8 cellular contexts compared by ENCODE assay signal in genomic region chr22:21013742-21014201, GRCh38. TPM values are rescaled to one million over a fixed set of nuclear protein-coding genes. Genes with fewer than 3 reads are reported as not detected.
DNase-seq lines count a peak whose midpoint lies in the region; ATAC-seq and TF ChIP-seq lines count a peak whose summit lies in the region.

No MANE protein-coding gene starts in this region.

- POLR2A ChIA-PET in RWPE1 (lab: Yijun Ruan, JAX; ENCODE audit: low non-redundant PET), result no interaction called here

- H3K9ac ChIP-seq in GM23248, result peak overlapping the region; percentile 83

- H3F3A ChIP-seq in GM23248 (ENCODE audit: insufficient read depth), result no peaks in the 10 kb centered on the region

- no peak for TF ChIP-seq CTCF in RWPE1 (conservative IDR thresholded peaks at IDR 0.05; ENCODE audit: low read depth)
- TF ChIP-seq CTCF in fibroblast of mammary gland (conservative IDR thresholded peaks at IDR 0.05; ENCODE audit: control insufficient read depth, insufficient read depth, low read depth, low read length), result no peak

- H3K4me3 ChIP-seq in GM23248, result peak overlapping the region; percentile 70
- peak overlapping the region; percentile 53 for H3K4me3 ChIP-seq in fibroblast of mammary gland (ENCODE audit: control insufficient read depth, low read depth, low read length)
- H3K4me3 ChIP-seq in skin epidermis, result peak overlapping the region; percentile 24 to 40 (median 29)

- H3K9me3 ChIP-seq in GM23248 (ENCODE audit: low read depth), result no peaks in the 10 kb centered on the region

- in situ Hi-C loops in GM23248 (cut with MboI), result no loop called here

- DNase-seq in GM23248 (no peak), RWPE1 (ENCODE audit: low spot score) (no peak), fibroblast of mammary gland (ENCODE audit: low read depth) (no peak), DMS153 (lab: John Stamatoyannopoulos, UW) (no peak), NCI-H82 treated with DMSO at 0.1 percent for 48 hours (lab: John Stamatoyannopoulos, UW; ENCODE audit: unreplicated experiment) (no peak)

- no peaks in the 10 kb centered on the region for H4K20me1 ChIP-seq in GM23248 (ENCODE audit: insufficient read depth)

- no peaks in the 10 kb centered on the region for H3K9me2 ChIP-seq in GM23248 (ENCODE audit: insufficient read depth)

- H3K27ac ChIP-seq in GM23248 (peak overlapping the region; percentile 62), RWPE1 (peak overlapping the region; percentile 92), skin epidermis (peak overlapping the region in 11 of 21 experiments; percentile 13 to 69 (median 40))

- ATAC-seq in HG02763 (IDR thresholded peaks at IDR 0.05; ENCODE audit: unreplicated experiment), result no peak
- no peak for ATAC-seq in GM21423 (IDR thresholded peaks at IDR 0.05; ENCODE audit: unreplicated experiment)

- H3K79me2 ChIP-seq in GM23248 (ENCODE audit: insufficient read depth), result no peaks in the 10 kb centered on the region

- H3K36me3 ChIP-seq in GM23248 (ENCODE audit: low read depth), result no peaks in the 10 kb centered on the region

- H3K4me1 ChIP-seq in GM23248 (ENCODE audit: insufficient read depth), result peaks cover 19% of the 10 kb centered on the region

- H3K4me2 ChIP-seq in GM23248 (ENCODE audit: unreplicated experiment), result peak overlapping the region; percentile 79

- peak overlapping the region; percentile 80 for H2AFZ ChIP-seq in GM23248

- CTCF ChIA-PET in RWPE1 (lab: Yijun Ruan, JAX), result interaction anchor here (0.6 kb wide), 1 partner anchor 24 kb away, joined by 4 read pairs; no protein-coding TSS in a partner anchor

- WGBS in GM23248 (ENCODE audit: low coverage in 1 of 2, low lambda C conversion rate in 2 of 2, missing lambda C conversion rate in 2 of 2), 2 experiments, result 21 to 27% methylated on average over 23 of the region's 23 CpGs

- H3K27me3 ChIP-seq in GM23248 (replicated peaks; ENCODE audit: insufficient read depth), result no peaks in the 10 kb centered on the region

RNA-seq across cellular contexts. Expression of gene P2RX6, which starts 1.2 kb away (rescaled TPM):
- total RNA-seq in GM23248 (2014; rRNA removed; shearing (Covaris generic)), result 1.6 TPM in 2 replicates
- 2.2 and 2.4 TPM in 2 replicates for polyA plus RNA-seq in GM23248 (2016; fragmentation: Nextera tagmentation; extraction: Ambion mirVana)

RNA-seq across cellular contexts. Expression of gene THAP7, which starts 11.9 kb away (rescaled TPM):
- total RNA-seq in GM23248 (2014; rRNA removed; shearing (Covaris generic)), result 19.5 and 27.5 TPM in 2 replicates
- polyA plus RNA-seq in GM23248 (2016; fragmentation: Nextera tagmentation; extraction: Ambion mirVana), result 32.5 and 34.0 TPM in 2 replicates

RNA-seq across cellular contexts. Expression of gene SLC7A4, which starts 18.6 kb away (rescaled TPM):
- not detected in 2 replicates for total RNA-seq in GM23248 (2014; rRNA removed; shearing (Covaris generic))
- polyA plus RNA-seq in GM23248 (2016; fragmentation: Nextera tagmentation; extraction: Ambion mirVana), result 0.13 TPM in 1 of 2 replicates, not detected in the other

RNA-seq across cellular contexts. Expression of gene LZTR1, which starts 31.7 kb away (rescaled TPM):
- total RNA-seq in GM23248 (2014; rRNA removed; shearing (Covaris generic)), result 71.5 and 80.1 TPM in 2 replicates
- 26.8 and 29.7 TPM in 2 replicates for polyA plus RNA-seq in GM23248 (2016; fragmentation: Nextera tagmentation; extraction: Ambion mirVana)

RNA-seq across cellular contexts. Expression of gene LRRC74B, which starts 32.0 kb away (rescaled TPM):
- total RNA-seq in GM23248 (2014; rRNA removed; shearing (Covaris generic)), result under 0.01 TPM in 1 of 2 replicates, not detected in the other
- polyA plus RNA-seq in GM23248 (2016; fragmentation: Nextera tagmentation; extraction: Ambion mirVana), result not detected in 2 replicates

Comparison
In these comparisons a context has a peak if more than half of its experiments do, and no peak if none do; other contexts are left out.
1. H3K27ac ChIP-seq: peak in every context shown above with its lines; median percentile 92 in RWPE1; 62 in GM23248; 40 in skin epidermis.